8 cellular contexts compared by ENCODE assay signal in genomic region chr5:176536902-176537607, GRCh38. TPM values are rescaled to one million over a fixed set of nuclear protein-coding genes. Genes with fewer than 3 reads are reported as not detected.
A peak's percentile ranks its signal among the peaks of the same experiment; 100 is the strongest.
DNase-seq lines count a peak whose midpoint lies in the region; ATAC-seq and TF ChIP-seq lines count a peak whose summit lies in the region.

TSS of gene RNF44 (minus strand) at chr5:176537402. CDS start at chr5:176532472, 4,930 bp downstream.

- ATAC-seq in HG02678 (IDR thresholded peaks at IDR 0.05; ENCODE audit: unreplicated experiment) (peak; percentile 57), thoracic aorta (ENCODE audit: insufficient number of reproducible peaks, low FRiP score, low read depth) (peak; percentile 97)

- peak; percentile 48 for TF ChIP-seq POLR2A in GM10847 (IDR thresholded peaks at IDR 0.05; ENCODE audit: extremely low read depth, insufficient read length)

- peaks cover 64% of the 10 kb centered on the region for H3K4me1 Mint-ChIP-seq in activated naive CD8-positive, alpha-beta T cell (ENCODE audit: low read depth)
- H3K4me1 Mint-ChIP-seq in glutamatergic neuron (ENCODE audit: low read depth, unreplicated experiment) = peaks cover 39% of the 10 kb centered on the region

- DNase-seq in NCI-H1105 treated with DMSO at 0.1 percent for 48 hours (lab: John Stamatoyannopoulos, UW) (peak; percentile 86), SKM-1 treated with dmso at 0.1 percent for 144 hours (lab: John Stamatoyannopoulos, UW; ENCODE audit: unreplicated experiment) (peak; percentile 95), glutamatergic neuron (peak; percentile 99), osteoblast (ENCODE audit: insufficient read length, low spot score, missing footprints) (peak; percentile 100), thoracic aorta (ENCODE audit: low spot score) (peak; percentile 93)

- H3K9me3 Mint-ChIP-seq in activated naive CD8-positive, alpha-beta T cell (ENCODE audit: low read depth) = no peaks in the 10 kb centered on the region
- peaks cover 22% of the 10 kb centered on the region for H3K9me3 Mint-ChIP-seq in glutamatergic neuron (ENCODE audit: unreplicated experiment)

- H3K27ac ChIP-seq in osteoblast (ENCODE audit: low read depth, low read length) (peak within 1 kb of the TSS; percentile 91), thoracic aorta (peak within 1 kb of the TSS; percentile 91 to 95)

- peak within 1 kb of the TSS; percentile 95 for H2AFZ ChIP-seq in osteoblast (ENCODE audit: low read length)

- H3K27me3 Mint-ChIP-seq in activated naive CD8-positive, alpha-beta T cell = no peaks in the 10 kb centered on the region
- peaks cover 23% of the 10 kb centered on the region for H3K27me3 Mint-ChIP-seq in glutamatergic neuron (ENCODE audit: unreplicated experiment)

- peak within 1 kb of the TSS; percentile 97 for H3K4me3 Mint-ChIP-seq in activated naive CD8-positive, alpha-beta T cell
- peak within 1 kb of the TSS; percentile 95 for H3K4me3 Mint-ChIP-seq in glutamatergic neuron (ENCODE audit: unreplicated experiment)

- H3K79me2 ChIP-seq in osteoblast (ENCODE audit: insufficient read depth, low read length) = peaks cover 42% of the 10 kb centered on the region

- TF ChIP-seq CTCF in glutamatergic neuron (IDR thresholded peaks at IDR 0.05; ENCODE audit: partially characterized antibody, unreplicated experiment) = no peak
- TF ChIP-seq CTCF in osteoblast (IDR thresholded peaks at IDR 0.05; ENCODE audit: extremely low read depth, low read depth, low read length) = no peak
- no peak for TF ChIP-seq CTCF in thoracic aorta (IDR thresholded peaks at IDR 0.05)

- peak within 1 kb of the TSS; percentile 99 for H3K27ac Mint-ChIP-seq in activated naive CD8-positive, alpha-beta T cell
- peak within 1 kb of the TSS; percentile 99 for H3K27ac Mint-ChIP-seq in glutamatergic neuron (ENCODE audit: unreplicated experiment)

- peak within 1 kb of the TSS; percentile 89 for H3K4me3 ChIP-seq in osteoblast (ENCODE audit: insufficient read depth, low read length)
- peak within 1 kb of the TSS; percentile 81 for H3K4me3 ChIP-seq in thoracic aorta

- peaks cover 36% of the 10 kb centered on the region for H4K20me1 ChIP-seq in osteoblast (ENCODE audit: insufficient read depth, low read length)

- H3K36me3 ChIP-seq in osteoblast (ENCODE audit: insufficient read depth, low read length) (no peaks in the 10 kb centered on the region), thoracic aorta (no peaks in the 10 kb centered on the region)

- H3K27me3 ChIP-seq in osteoblast (ENCODE audit: insufficient read depth, low read length) = peaks cover under 1% of the 10 kb centered on the region
- no peaks in the 10 kb centered on the region for H3K27me3 ChIP-seq in thoracic aorta (replicated peaks; ENCODE audit: insufficient read depth)

- no peaks in the 10 kb centered on the region for H3K9me3 ChIP-seq in osteoblast (ENCODE audit: low read depth, low read length)
- no peaks in the 10 kb centered on the region for H3K9me3 ChIP-seq in thoracic aorta

- H3K4me1 ChIP-seq in osteoblast (ENCODE audit: insufficient read depth, low read length) (peaks cover 19% of the 10 kb centered on the region), thoracic aorta (ENCODE audit: control insufficient read depth in 1 of 2, low read depth in 2 of 2) (peaks cover 32 to 45% of the 10 kb centered on the region in 2 donors)

- H3K36me3 Mint-ChIP-seq in activated naive CD8-positive, alpha-beta T cell = no peaks in the 10 kb centered on the region
- no peaks in the 10 kb centered on the region for H3K36me3 Mint-ChIP-seq in glutamatergic neuron (ENCODE audit: unreplicated experiment)

- H3K4me2 ChIP-seq in osteoblast (ENCODE audit: insufficient read depth, low read length) = peak within 1 kb of the TSS; percentile 89

RNA-seq across cellular contexts. Expression of gene RNF44, which starts in this region (rescaled TPM):
- total RNA-seq in glutamatergic neuron (ENCODE audit: unreplicated experiment) (322 TPM), osteoblast (5.4 and 6.2 TPM in 2 replicates), thoracic aorta (10 to 100 TPM; 11.1 to 14.7 TPM)

Comparison
In these comparisons a context has a peak if more than half of its experiments do, and no peak if none do; other contexts are left out.
1. Peak in every context shown above with its lines: DNase-seq, ATAC-seq, H3K4me3 ChIP-seq and H3K27ac ChIP-seq.
2. RNA of gene RNF44 (total RNA-seq): 322 TPM in glutamatergic neuron (single experiment); 11.1 to 14.7 TPM in thoracic aorta and 5.4 to 6.2 TPM in osteoblast; every median in the first group is over 10 times any median in the second.